1 cellular context compared by ENCODE assay signal in genomic region chr11:7572001-7572712, GRCh38.
TF ChIP-seq lines count a peak whose summit lies in the region.

No MANE protein-coding gene starts in this region.

TF ChIP-seq in HepG2, 621 proteins besides CTCF, POLR2A, EP300 and RAD21 (continued from another document and continues in another):
- TF ChIP-seq NR2F6 (IDR thresholded peaks at IDR 0.05) (peak; percentile 83), NR2F6 (CRISPR knock-in tag; IDR thresholded peaks at IDR 0.05) (peak; percentile 80), ETS1 (CRISPR knock-in tag; IDR thresholded peaks at IDR 0.05) (no peak), HNF4G (IDR thresholded peaks at IDR 0.05; ENCODE audit: borderline replicate concordance, low read depth, low read length) (0 out of 2 replicates have a peak, but pooled peaks have one; percentile 42), HNF4G (CRISPR knock-in tag; IDR thresholded peaks at IDR 0.05; ENCODE audit: borderline replicate concordance, low read depth) (0 out of 2 replicates have a peak, but pooled peaks have one; percentile 22), MAZ (IDR thresholded peaks at IDR 0.05; ENCODE audit: borderline replicate concordance, low read depth, low read length) (no peak), MAZ (CRISPR knock-in tag; IDR thresholded peaks at IDR 0.05; ENCODE audit: low read depth) (peak; percentile 33; the same call in 1 of the 2 replicates), SOX5 (CRISPR knock-in tag; IDR thresholded peaks at IDR 0.05; ENCODE audit: borderline replicate concordance) (peak; percentile 68), SMARCE1 (IDR thresholded peaks at IDR 0.05; ENCODE audit: borderline replicate concordance) (no peak), KLF13 (CRISPR knock-in tag; IDR thresholded peaks at IDR 0.05) (no peak), RARA (CRISPR knock-in tag; IDR thresholded peaks at IDR 0.05) (peak; percentile 94), ZNF607 (CRISPR knock-in tag; IDR thresholded peaks at IDR 0.05; ENCODE audit: borderline replicate concordance) (peak; percentile 71; the same call in 1 of the 2 replicates), ASH2L (IDR thresholded peaks at IDR 0.05; ENCODE audit: insufficient read length, low read depth, low read length) (peak; percentile 51), KAT7 (CRISPR knock-in tag; IDR thresholded peaks at IDR 0.05; ENCODE audit: borderline replicate concordance) (no peak), ZKSCAN8 (CRISPR knock-in tag; IDR thresholded peaks at IDR 0.05; ENCODE audit: borderline replicate concordance) (peak; percentile 66; the same call in 1 of the 2 replicates), JUNB (CRISPR knock-in tag; IDR thresholded peaks at IDR 0.05; ENCODE audit: borderline replicate concordance) (peak; percentile 37; the same call in 1 of the 2 replicates), ZNF121 (CRISPR knock-in tag; IDR thresholded peaks at IDR 0.05) (peak; percentile 19; the same call in 1 of the 2 replicates), ZNF569 (CRISPR knock-in tag; IDR thresholded peaks at IDR 0.05; ENCODE audit: borderline replicate concordance) (0 out of 2 replicates have a peak, but pooled peaks have one; percentile 44), SIX1 (CRISPR knock-in tag; IDR thresholded peaks at IDR 0.05; ENCODE audit: borderline replicate concordance) (peak; percentile 88; the same call in 1 of the 2 replicates), SP5 (CRISPR knock-in tag; IDR thresholded peaks at IDR 0.05; ENCODE audit: borderline replicate concordance, low read depth) (peak; percentile 45; the same call in 1 of the 2 replicates), EHMT2 (IDR thresholded peaks at IDR 0.05; ENCODE audit: borderline replicate concordance, low read depth, low read length) (peak; percentile 54; the same call in 1 of the 2 replicates), ZNF235 (CRISPR knock-in tag; IDR thresholded peaks at IDR 0.05; ENCODE audit: borderline replicate concordance) (peak; percentile 63; the same call in 1 of the 2 replicates), ZNF747 (CRISPR knock-in tag; IDR thresholded peaks at IDR 0.05; ENCODE audit: borderline replicate concordance) (peak; percentile 73; the same call in 1 of the 2 replicates), KDM5A (IDR thresholded peaks at IDR 0.05; ENCODE audit: borderline replicate concordance, low read length) (no peak), ZFP82 (CRISPR knock-in tag; IDR thresholded peaks at IDR 0.05; ENCODE audit: borderline replicate concordance) (no peak), ERF (CRISPR knock-in tag; IDR thresholded peaks at IDR 0.05) (0 out of 2 replicates have a peak, but pooled peaks have one; percentile 47), HMG20A (CRISPR knock-in tag; IDR thresholded peaks at IDR 0.05; ENCODE audit: borderline replicate concordance) (peak; percentile 82), RXRB (CRISPR knock-in tag; IDR thresholded peaks at IDR 0.05; ENCODE audit: borderline replicate concordance) (peak; percentile 92), ZNF761 (CRISPR knock-in tag; conservative IDR thresholded peaks at IDR 0.05) (0 out of 2 replicates have a peak, but pooled peaks have one; percentile 4), FOSL2 (CRISPR knock-in tag; IDR thresholded peaks at IDR 0.05) (0 out of 2 replicates have a peak, but pooled peaks have one; percentile 41), ZGPAT (CRISPR knock-in tag; IDR thresholded peaks at IDR 0.05) (peak; percentile 82), ZSCAN21 (CRISPR knock-in tag; IDR thresholded peaks at IDR 0.05; ENCODE audit: borderline replicate concordance) (no peak), ZBTB7A (CRISPR knock-in tag; IDR thresholded peaks at IDR 0.05) (no peak), ARID5B (CRISPR knock-in tag; IDR thresholded peaks at IDR 0.05) (peak; percentile 91), ARHGAP35 (CRISPR knock-in tag; IDR thresholded peaks at IDR 0.05; ENCODE audit: borderline replicate concordance) (0 out of 2 replicates have a peak, but pooled peaks have one; percentile 41), ZXDC (CRISPR knock-in tag; IDR thresholded peaks at IDR 0.05) (no peak), GATAD2A (CRISPR knock-in tag; IDR thresholded peaks at IDR 0.05) (peak; percentile 83), EZH2 (conservative IDR thresholded peaks at IDR 0.05; ENCODE audit: low read depth, low read length) (no peak), HMGXB3 (CRISPR knock-in tag; IDR thresholded peaks at IDR 0.05; ENCODE audit: borderline replicate concordance) (no peak), SSRP1 (CRISPR knock-in tag; IDR thresholded peaks at IDR 0.05) (no peak), FOXK1 (CRISPR knock-in tag; IDR thresholded peaks at IDR 0.05; ENCODE audit: borderline replicate concordance, low read depth) (peak; percentile 55; the same call in 1 of the 2 replicates), CAMTA2 (CRISPR knock-in tag; IDR thresholded peaks at IDR 0.05; ENCODE audit: borderline replicate concordance) (no peak), KMT2B (CRISPR knock-in tag; IDR thresholded peaks at IDR 0.05) (no peak), ZNF3 (CRISPR knock-in tag; IDR thresholded peaks at IDR 0.05) (no peak), CENPX (CRISPR knock-in tag; IDR thresholded peaks at IDR 0.05) (no peak), ZNF276 (CRISPR knock-in tag; IDR thresholded peaks at IDR 0.05; ENCODE audit: low read depth) (no peak), TBX3 (IDR thresholded peaks at IDR 0.05; ENCODE audit: borderline replicate concordance) (peak; percentile 23; the same call in 1 of the 2 replicates), ZNF143 (CRISPR knock-in tag; IDR thresholded peaks at IDR 0.05) (0 out of 2 replicates have a peak, but pooled peaks have one; percentile 10), HNF4A (CRISPR knock-in tag; IDR thresholded peaks at IDR 0.05) (peak; percentile 63), GFI1 (CRISPR knock-in tag; IDR thresholded peaks at IDR 0.05; ENCODE audit: borderline replicate concordance) (peak; percentile 88), MED8 (CRISPR knock-in tag; IDR thresholded peaks at IDR 0.05; ENCODE audit: insufficient replicate concordance) (peak; percentile 37), SIN3B (IDR thresholded peaks at IDR 0.05; ENCODE audit: low read length) (no peak), FOXO1 (CRISPR knock-in tag; IDR thresholded peaks at IDR 0.05) (peak; percentile 36; the same call in 1 of the 2 replicates), THAP8 (CRISPR knock-in tag; IDR thresholded peaks at IDR 0.05; ENCODE audit: borderline replicate concordance) (peak; percentile 47; the same call in 1 of the 2 replicates)
